11 cellular contexts compared by ENCODE assay signal in the genomic region with DNA sequence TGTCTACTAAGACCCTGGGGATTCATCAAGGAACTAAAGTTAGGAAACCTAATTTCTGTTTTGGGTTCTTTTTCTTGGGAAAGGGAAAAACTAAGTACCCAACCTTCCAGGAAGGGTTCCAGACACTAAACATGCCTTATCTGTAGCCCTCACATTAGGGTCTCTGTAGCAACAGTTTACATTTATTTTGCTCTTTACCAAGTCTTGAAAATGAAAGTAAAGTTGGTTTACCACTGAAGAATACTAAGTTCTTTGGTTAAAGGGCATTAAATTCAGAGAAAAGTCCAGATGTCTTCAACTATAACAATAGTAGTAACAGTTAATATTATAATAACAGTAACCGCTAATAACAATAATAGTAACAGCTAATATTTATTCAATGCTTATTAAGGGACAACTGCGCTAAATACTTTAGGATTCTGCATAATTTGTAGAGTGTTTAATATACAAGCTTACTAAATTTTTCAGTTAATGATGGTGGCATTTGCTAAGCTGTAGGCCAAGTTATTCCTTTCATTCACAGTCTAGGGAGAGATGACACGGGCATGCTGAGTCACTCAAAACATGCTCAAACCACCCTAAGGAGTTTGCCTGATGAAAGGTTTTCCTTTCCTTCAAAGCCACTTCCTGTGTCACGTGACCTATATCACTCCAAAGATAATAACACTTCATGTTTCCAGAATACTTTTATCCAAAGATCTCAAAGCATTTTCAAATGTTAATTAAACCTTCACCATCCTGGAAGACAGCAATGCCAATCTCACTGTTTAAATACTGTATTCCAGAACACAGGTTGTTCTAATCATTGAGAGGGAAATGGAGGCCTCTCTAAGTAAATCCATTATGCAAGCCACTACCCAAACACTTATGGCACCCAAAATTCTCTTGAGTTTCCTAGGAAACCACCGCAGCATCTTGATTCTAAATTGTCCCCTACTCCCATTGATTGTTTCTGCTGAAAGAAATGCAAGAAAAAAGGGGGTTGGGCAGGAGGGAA.
A peak's percentile ranks its signal among the peaks of the same experiment; 100 is the strongest.
DNase-seq lines count a peak whose midpoint lies in the region; ATAC-seq and TF ChIP-seq lines count a peak whose summit lies in the region.
"Had no signal": no experiment of that assay in that cellular context is flagged by ENCODE, and none has a peak within 500 bp of the region (broad histone marks: within the 10 kb centered on the region; RNA-seq: fewer than 3 reads in every experiment).

No MANE protein-coding gene starts in this region.

- intact Hi-C loops in esophagus muscularis mucosa (cut with DNase I) = no loop called here

- H3K27me3 Mint-ChIP-seq in WTC11 (ENCODE audit: low read depth) = peaks cover 9% of the 10 kb centered on the region

- peaks cover 14% of the 10 kb centered on the region for H3K4me1 ChIP-seq in SJSA1 (replicated peaks)
- H3K4me1 ChIP-seq in urinary bladder (ENCODE audit: insufficient read depth) = peaks cover 1% of the 10 kb centered on the region
- H3K4me1 ChIP-seq in esophagus muscularis mucosa = peaks cover 0 to 7% (median 4%) of the 10 kb centered on the region in 4 donors
- H3K4me1 ChIP-seq: prostate gland had no signal

- no peak for ATAC-seq in WTC11

- no peaks in the 10 kb centered on the region for H3K36me3 ChIP-seq in SJSA1
- H3K36me3 ChIP-seq in urinary bladder (ENCODE audit: insufficient read depth) = no peaks in the 10 kb centered on the region
- H3K36me3 ChIP-seq in esophagus muscularis mucosa = no peaks in the 10 kb centered on the region
- H3K36me3 ChIP-seq: prostate gland had no signal

- H3K9me3 Mint-ChIP-seq in WTC11 = no peaks in the 10 kb centered on the region
- H3K9me3 Mint-ChIP-seq: central memory CD8-positive, alpha-beta T cell had no signal

- CTCF ChIA-PET in WTC11 (lab: Charles Lee) = interaction anchor here (0.7 to 1.6 kb wide), 2 partner anchors 159 to 665 kb away, joined by 3 read pairs; no protein-coding TSS in a partner anchor

- no peak for TF ChIP-seq EP300 in esophagus muscularis mucosa (IDR thresholded peaks at IDR 0.05)

- H3K4me3 ChIP-seq in SJSA1 (no peak overlapping the region), fibroblast of the aortic adventitia (ENCODE audit: low read depth, low read length) (no peak overlapping the region), urinary bladder (ENCODE audit: low read depth, low read length) (no peak overlapping the region), esophagus muscularis mucosa (no peak overlapping the region)
- H3K4me3 ChIP-seq: prostate gland had no signal

- no peak overlapping the region for H3K27ac Mint-ChIP-seq in WTC11

- TF ChIP-seq CTCF in fibroblast of the aortic adventitia (IDR thresholded peaks at IDR 0.05; ENCODE audit: insufficient read depth, low read length) = no peak
- no peak for TF ChIP-seq CTCF in esophagus muscularis mucosa (IDR thresholded peaks at IDR 0.05)
- TF ChIP-seq CTCF in WTC11 (IDR thresholded peaks at IDR 0.05) = no peak

- H3K27me3 ChIP-seq in SJSA1 (replicated peaks) (no peaks in the 10 kb centered on the region), esophagus muscularis mucosa (no peaks in the 10 kb centered on the region)

- no peak for TF ChIP-seq POLR2A in esophagus muscularis mucosa (IDR thresholded peaks at IDR 0.05; ENCODE audit: low read depth)

- H3K36me3 Mint-ChIP-seq in WTC11 = no peaks in the 10 kb centered on the region

- peaks cover 16% of the 10 kb centered on the region for H3K4me1 Mint-ChIP-seq in WTC11
- H3K4me1 Mint-ChIP-seq: central memory CD8-positive, alpha-beta T cell had no signal

- H3K4me3 Mint-ChIP-seq in WTC11 = no peak overlapping the region
- H3K4me3 Mint-ChIP-seq: central memory CD8-positive, alpha-beta T cell had no signal

- WGBS in urinary bladder = 78% methylated on average over 5 of the region's 5 CpGs
- 70% methylated on average over 5 of the region's 5 CpGs for whole genome bisulfite sequencing in esophagus muscularis mucosa

- H3K27ac ChIP-seq in SJSA1 (peak overlapping the region; percentile 65), urinary bladder (ENCODE audit: low read depth) (peak overlapping the region; percentile 50), esophagus muscularis mucosa (replicated peaks in 1 of 4) (no peak overlapping the region)

- DNase-seq in DMS53 (lab: John Stamatoyannopoulos, UW) (peak; percentile 59), DMS53 treated with DMSO at 0.1 percent for 48 hours (lab: John Stamatoyannopoulos, UW; ENCODE audit: unreplicated experiment) (no peak), SJSA1 (ENCODE audit: low read depth in 1 of 2, low spot score in 2 of 2) (peak; percentile 47 to 52), fibroblast of the aortic adventitia (ENCODE audit: low read depth) (peak; percentile 62), esophagus muscularis mucosa (ENCODE audit: extremely low spot score) (no peak), WTC11 (ENCODE audit: low spot score) (no peak), globus pallidus (ENCODE audit: low spot score) (no peak)
- DNase-seq: 8988T had no signal

- POLR2A ChIA-PET in WTC11 (lab: Charles Lee) = no interaction called here

- H3K9me3 ChIP-seq in SJSA1 (replicated peaks) = no peaks in the 10 kb centered on the region
- H3K9me3 ChIP-seq in esophagus muscularis mucosa = no peaks in the 10 kb centered on the region
- H3K9me3 ChIP-seq: prostate gland had no signal

TF ChIP-seq in WTC11, 78 proteins besides CTCF, POLR2A, EP300 and RAD21:
- TF ChIP-seq, protein P1, sequence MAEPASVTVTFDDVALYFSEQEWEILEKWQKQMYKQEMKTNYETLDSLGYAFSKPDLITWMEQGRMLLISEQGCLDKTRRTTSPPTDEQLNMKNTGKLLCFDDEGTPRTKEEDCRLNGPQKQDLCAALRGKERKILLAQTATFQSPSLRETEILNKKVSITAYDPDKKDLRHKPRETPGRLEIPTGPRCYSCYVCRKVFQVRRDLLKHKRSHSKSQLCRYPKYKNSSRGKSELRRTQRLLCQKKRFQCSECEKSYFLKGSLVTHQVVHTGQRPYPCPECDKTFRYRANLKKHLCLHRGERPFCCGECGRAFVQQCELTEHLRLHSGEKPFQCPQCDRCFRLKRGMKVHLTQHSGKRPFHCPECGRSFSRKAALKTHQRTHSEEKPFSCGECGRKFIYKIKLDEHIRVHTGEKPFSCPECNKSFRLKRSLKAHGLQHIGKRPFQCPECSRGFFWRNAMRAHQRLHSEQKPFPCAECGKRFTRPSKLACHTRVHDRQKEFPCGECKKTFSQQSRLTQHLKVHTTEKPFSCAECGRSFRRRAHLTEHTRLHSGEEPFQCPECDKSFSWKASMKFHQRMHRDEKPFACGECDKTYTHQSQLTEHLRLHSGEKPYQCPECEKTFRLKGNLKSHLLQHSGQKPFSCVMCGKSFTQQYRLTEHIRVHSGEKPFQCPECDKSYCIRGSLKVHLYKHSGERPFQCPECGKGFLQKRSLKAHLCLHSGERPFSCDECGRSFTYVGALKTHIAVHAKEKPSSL (CRISPR knock-in tag; conservative IDR thresholded peaks at IDR 0.05) = no peak
- TF ChIP-seq ZNF121 (CRISPR knock-in tag; IDR thresholded peaks at IDR 0.05) (no peak), RELA (CRISPR knock-in tag; IDR thresholded peaks at IDR 0.05; ENCODE audit: borderline replicate concordance) (no peak), TP53 (CRISPR knock-in tag; IDR thresholded peaks at IDR 0.05) (no peak), TCF7 (CRISPR knock-in tag; IDR thresholded peaks at IDR 0.05; ENCODE audit: low read depth) (no peak), CREM (CRISPR knock-in tag; IDR thresholded peaks at IDR 0.05) (no peak), FOXP1 (CRISPR knock-in tag; IDR thresholded peaks at IDR 0.05; ENCODE audit: borderline replicate concordance) (no peak)
- TF ChIP-seq, protein P2, sequence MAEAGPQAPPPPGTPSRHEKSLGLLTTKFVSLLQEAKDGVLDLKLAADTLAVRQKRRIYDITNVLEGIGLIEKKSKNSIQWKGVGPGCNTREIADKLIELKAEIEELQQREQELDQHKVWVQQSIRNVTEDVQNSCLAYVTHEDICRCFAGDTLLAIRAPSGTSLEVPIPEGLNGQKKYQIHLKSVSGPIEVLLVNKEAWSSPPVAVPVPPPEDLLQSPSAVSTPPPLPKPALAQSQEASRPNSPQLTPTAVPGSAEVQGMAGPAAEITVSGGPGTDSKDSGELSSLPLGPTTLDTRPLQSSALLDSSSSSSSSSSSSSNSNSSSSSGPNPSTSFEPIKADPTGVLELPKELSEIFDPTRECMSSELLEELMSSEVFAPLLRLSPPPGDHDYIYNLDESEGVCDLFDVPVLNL (CRISPR knock-in tag; IDR thresholded peaks at IDR 0.05; ENCODE audit: borderline replicate concordance, low read depth) = no peak
- TF ChIP-seq, protein P3, sequence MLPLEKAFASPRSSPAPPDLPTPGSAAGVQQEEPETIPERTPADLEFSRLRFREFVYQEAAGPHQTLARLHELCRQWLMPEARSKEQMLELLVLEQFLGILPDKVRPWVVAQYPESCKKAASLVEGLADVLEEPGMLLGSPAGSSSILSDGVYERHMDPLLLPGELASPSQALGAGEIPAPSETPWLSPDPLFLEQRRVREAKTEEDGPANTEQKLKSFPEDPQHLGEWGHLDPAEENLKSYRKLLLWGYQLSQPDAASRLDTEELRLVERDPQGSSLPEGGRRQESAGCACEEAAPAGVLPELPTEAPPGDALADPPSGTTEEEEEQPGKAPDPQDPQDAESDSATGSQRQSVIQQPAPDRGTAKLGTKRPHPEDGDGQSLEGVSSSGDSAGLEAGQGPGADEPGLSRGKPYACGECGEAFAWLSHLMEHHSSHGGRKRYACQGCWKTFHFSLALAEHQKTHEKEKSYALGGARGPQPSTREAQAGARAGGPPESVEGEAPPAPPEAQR (CRISPR knock-in tag; IDR thresholded peaks at IDR 0.05) = no peak

Comparison
In these comparisons a context has a peak if more than half of its experiments do, and no peak if none do; other contexts are left out.
1. DNase-seq: peak in DMS53 (single experiment), SJSA1 (2 of 2) and fibroblast of the aortic adventitia (single experiment); none in DMS53 treated with DMSO at 0.1 percent for 48 hours (single experiment), esophagus muscularis mucosa (single experiment), WTC11 (single experiment) and globus pallidus (single experiment).
2. H3K27ac ChIP-seq: peak in SJSA1 (single experiment) and urinary bladder (single experiment); none in esophagus muscularis mucosa (0 of 4).